8 cellular contexts compared by ENCODE assay signal in the genomic region with DNA sequence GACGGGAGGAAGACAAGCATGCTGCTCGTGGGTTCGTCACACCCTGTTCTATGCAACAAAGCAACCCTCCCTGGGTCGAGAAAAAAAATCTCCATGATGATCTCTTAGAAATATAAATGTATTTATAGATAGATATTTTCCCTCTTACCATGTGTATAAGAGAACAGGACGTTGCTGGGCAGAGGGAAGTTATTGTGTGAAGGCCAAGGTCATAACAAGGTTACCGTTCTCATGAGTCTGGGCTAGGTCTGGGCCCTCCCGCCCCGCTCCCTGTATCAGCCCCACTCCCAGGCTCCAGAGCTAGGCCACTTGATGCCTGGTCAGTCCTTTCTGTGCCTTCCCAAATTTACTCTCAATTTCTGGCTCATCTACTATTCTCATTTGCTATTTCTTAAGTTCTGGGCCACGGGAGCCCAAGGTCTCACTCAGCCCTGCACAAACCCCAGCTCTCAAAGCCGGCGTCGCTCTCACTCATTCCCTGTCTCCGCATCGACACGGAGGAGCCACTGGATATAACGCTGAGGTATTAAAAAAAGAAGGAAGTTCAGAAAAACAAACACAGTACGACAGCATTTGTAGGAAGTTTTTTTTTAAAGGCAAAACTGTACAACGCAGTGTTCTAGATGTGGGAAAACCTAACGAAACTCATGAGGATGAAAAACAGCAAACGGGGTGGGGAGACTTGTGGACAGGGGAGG.
DNase-seq lines count a peak whose midpoint lies in the region; ATAC-seq, FAIRE-seq and TF ChIP-seq lines count a peak whose summit lies in the region.

No MANE protein-coding gene starts in this region.

- H3K4me1 Mint-ChIP-seq in Caco-2 (ENCODE audit: low read depth, unreplicated experiment) = peaks cover 7% of the 10 kb centered on the region

- WGBS in right lobe of liver (ENCODE audit: insufficient coverage, low coverage, low lambda C conversion rate, missing lambda C conversion rate) = 19% methylated on average over 20 of the region's 20 CpGs

- CTCF ChIA-PET in Caco-2 (lab: Charles Lee) = no interaction called here

- H3K27me3 Mint-ChIP-seq in Caco-2 (ENCODE audit: insufficient read depth, unreplicated experiment) = no peaks in the 10 kb centered on the region

- POLR2A ChIA-PET in Caco-2 (lab: Charles Lee) = no interaction called here

- no peak for TF ChIP-seq CTCF in Caco-2 (IDR thresholded peaks at IDR 0.05; ENCODE audit: insufficient read depth in 1 of 2, low read depth in 1 of 2, low read length in 1 of 2, severe bottlenecking in 1 of 2, unreplicated experiment in 1 of 2)
- no peak for TF ChIP-seq CTCF in brain microvascular endothelial cell (IDR thresholded peaks at IDR 0.05; ENCODE audit: low read depth, low read length, missing control alignments)
- no peak for TF ChIP-seq CTCF in right lobe of liver (IDR thresholded peaks at IDR 0.05)

- H3K9me3 Mint-ChIP-seq in Caco-2 (ENCODE audit: unreplicated experiment) = no peaks in the 10 kb centered on the region

- peak; percentile 25 for TF ChIP-seq POLR2A in right lobe of liver (IDR thresholded peaks at IDR 0.05)

- intact Hi-C loops in Caco-2 (cut with micrococcal nuclease; ENCODE audit: unreplicated experiment) = no loop called here
- intact Hi-C loops in right lobe of liver (cut with DNase I) = no loop called here

- H3K27ac ChIP-seq in brain microvascular endothelial cell = peak overlapping the region; percentile 66
- H3K27ac ChIP-seq in right lobe of liver = peak overlapping the region; percentile 80 to 93 (median 86)
- peak overlapping the region; percentile 95 for H3K27ac ChIP-seq in subcutaneous abdominal adipose tissue (ENCODE audit: low read depth, low read length)

- H3K36me3 ChIP-seq in Caco-2 (ENCODE audit: control insufficient read depth, insufficient read depth, low read length) (0 out of 2 replicates have a peak, but pooled peaks cover 2% of the 10 kb centered on the region), brain microvascular endothelial cell (replicated peaks) (no peaks in the 10 kb centered on the region), right lobe of liver (no peaks in the 10 kb centered on the region), subcutaneous abdominal adipose tissue (ENCODE audit: control insufficient read depth in 5 of 5, insufficient read depth in 5 of 5, low read length in 5 of 5) (no peaks in the 10 kb centered on the region)

- DNase-seq in Caco-2 (no peak), NCI-H82 treated with DMSO at 0.1 percent for 48 hours (lab: John Stamatoyannopoulos, UW; ENCODE audit: unreplicated experiment) (peak; percentile 83), brain microvascular endothelial cell (no peak), right lobe of liver (peak in 1 of 3 donors; percentile 46), frontal cortex (ENCODE audit: low spot score in 2 of 2) (no peak)

- no peak for FAIRE-seq in frontal cortex (lab: Jason Lieb, UNC)

- peak overlapping the region; percentile 50 for H3K4me3 Mint-ChIP-seq in Caco-2 (ENCODE audit: unreplicated experiment)

- peaks cover 17% of the 10 kb centered on the region for H3K4me1 ChIP-seq in Caco-2
- peaks cover 3 to 55% (median 17%) of the 10 kb centered on the region in 4 donors for H3K4me1 ChIP-seq in right lobe of liver
- H3K4me1 ChIP-seq in subcutaneous abdominal adipose tissue (ENCODE audit: control insufficient read depth in 5 of 5, insufficient read depth in 5 of 5, low read length in 5 of 5) = peaks cover 7 to 60% (median 44%) of the 10 kb centered on the region in 5 donors

- peak; percentile 24 to 60 (median 40) for ATAC-seq in right lobe of liver
- ATAC-seq in GM19351 (IDR thresholded peaks at IDR 0.05; ENCODE audit: unreplicated experiment) = no peak
- ATAC-seq in HG02870 (IDR thresholded peaks at IDR 0.05; ENCODE audit: unreplicated experiment) = no peak

- no peak overlapping the region for H3K4me3 ChIP-seq in Caco-2 (ENCODE audit: low read depth, low read length)
- peak overlapping the region; percentile 22 for H3K4me3 ChIP-seq in brain microvascular endothelial cell (ENCODE audit: low read depth, low read length)
- peak overlapping the region in 2 of 3 donors; percentile 25 to 42 for H3K4me3 ChIP-seq in right lobe of liver
- peak overlapping the region in 4 of 5 donors; percentile 39 to 56 (median 48) for H3K4me3 ChIP-seq in subcutaneous abdominal adipose tissue (ENCODE audit: low read depth in 1 of 5, low read length in 5 of 5)

- H3K9me3 ChIP-seq in Caco-2 (no peaks in the 10 kb centered on the region), right lobe of liver (no peaks in the 10 kb centered on the region), subcutaneous abdominal adipose tissue (ENCODE audit: control insufficient read depth in 5 of 5, low read length in 5 of 5) (no peaks in the 10 kb centered on the region)

- peaks cover 25% of the 10 kb centered on the region for H3K36me3 Mint-ChIP-seq in Caco-2 (ENCODE audit: insufficient read depth, unreplicated experiment)

- H3K27ac Mint-ChIP-seq in Caco-2 (ENCODE audit: unreplicated experiment) = peak overlapping the region; percentile 59

- H3K27me3 ChIP-seq in Caco-2 (replicated peaks; ENCODE audit: control insufficient read depth, insufficient read depth, low read length) (no peaks in the 10 kb centered on the region), brain microvascular endothelial cell (replicated peaks) (no peaks in the 10 kb centered on the region), right lobe of liver (no peaks in the 10 kb centered on the region), subcutaneous abdominal adipose tissue (ENCODE audit: control insufficient read depth in 5 of 5, insufficient read depth in 4 of 5, low read length in 5 of 5) (no peaks in the 10 kb centered on the region)

- BruUV-seq in Caco-2 (replicated peaks; lab: Mats Ljungman, UMichigan) = no TSS peak

- in situ Hi-C loops in brain microvascular endothelial cell (cut with HindIII; ENCODE audit: low pct_ligation_motif_present, low sequenced_read_pairs) = no loop called here

- peak overlapping the region in 4 of 5 donors; percentile 39 to 74 (median 50) for H3K9ac ChIP-seq in subcutaneous abdominal adipose tissue (ENCODE audit: low read length in 5 of 5)

Comparison
In these comparisons a context has a peak if more than half of its experiments do, and no peak if none do; other contexts are left out.
1. ATAC-seq: peak in right lobe of liver (4 of 4); none in GM19351 (single experiment) and HG02870 (single experiment).
2. Peak in every context shown above with its lines, with median percentiles within 50 percentile points of each other: H3K27ac ChIP-seq.